In genomic region chr5:53067641-53068040, GRCh38 we compare ENCODE assay signal across 15 cellular contexts.
"Had no signal": no experiment of that assay in that cellular context is flagged by ENCODE, and none has a peak within 500 bp of the region (broad histone marks: within the 10 kb centered on the region; RNA-seq: fewer than 3 reads in every experiment).

No MANE protein-coding gene starts in this region.

- H3K27me3 ChIP-seq: stomach, uterus had no signal

- H3K27ac Mint-ChIP-seq: activated CD8-positive, alpha-beta memory T cell treated with anti-CD3 and anti-CD28 coated beads, Interleukin-2, amount 10 ng/mL, durations not matched to agents 7 days and 5 days; activated naive CD8-positive, alpha-beta T cell treated with anti-CD3 and anti-CD28 coated beads for 36 hours; activated T-cell treated with anti-CD3 and anti-CD28 coated beads, Interleukin-2, amount 50 U/mL, for 24 hours; dendritic cell treated with granulocyte-macrophage colony-stimulating factor and Interleukin-4, amounts not matched to agents 40 ng/mL and 50 ng/mL, for 4 days; T-helper 17 cell had no signal

- ATAC-seq: activated CD4-positive, CD25-positive, alpha-beta regulatory T cell treated with anti-CD3 and anti-CD28 coated beads, Interleukin-2, amount 50 U/mL, for 24 hours; activated CD8-positive, alpha-beta memory T cell treated with anti-CD3 and anti-CD28 coated beads, Interleukin-2, amount 10 ng/mL, durations not matched to agents 7 days and 5 days; esophagus mucosa; left ventricle myocardium superior; T-helper 17 cell had no signal

- H3K4me1 ChIP-seq: stomach, uterus had no signal

- H3K4me3 ChIP-seq: stomach, uterus had no signal

- H3K4me3 Mint-ChIP-seq: activated CD8-positive, alpha-beta memory T cell treated with anti-CD3 and anti-CD28 coated beads, Interleukin-2, amount 10 ng/mL, durations not matched to agents 7 days and 5 days; activated naive CD8-positive, alpha-beta T cell treated with anti-CD3 and anti-CD28 coated beads for 36 hours; activated T-cell treated with anti-CD3 and anti-CD28 coated beads, Interleukin-2, amount 50 U/mL, for 24 hours; dendritic cell treated with granulocyte-macrophage colony-stimulating factor and Interleukin-4, amounts not matched to agents 40 ng/mL and 50 ng/mL, for 4 days; T-helper 17 cell had no signal

- H3K9me3 ChIP-seq: stomach, uterus had no signal

- DNase-seq: activated CD4-positive, alpha-beta T cell treated with anti-CD3 and anti-CD28 coated beads, Interleukin-2, amount 50 U/mL, for 48 hours; activated CD8-positive, alpha-beta memory T cell treated with anti-CD3 and anti-CD28 coated beads, Interleukin-2, amount 10 ng/mL, durations not matched to agents 7 days and 5 days; activated effector memory CD4-positive, alpha-beta T cell treated with anti-CD3 and anti-CD28 coated beads, Interleukin-2, amount 50 U/mL, for 16 hours; activated naive CD8-positive, alpha-beta T cell treated with anti-CD3 and anti-CD28 coated beads for 36 hours; activated T-cell treated with anti-CD3 and anti-CD28 coated beads, Interleukin-2, amount 50 U/mL, for 24 hours; aorta; kidney; left ventricle myocardium superior; stimulated activated CD4-positive, alpha-beta T cell treated with anti-CD3 and anti-CD28 coated beads, Interleukin-4, amount 100 ng/mL, for 1 hour; stomach; T-helper 17 cell; uterus had no signal

- H3K9me3 Mint-ChIP-seq: activated naive CD8-positive, alpha-beta T cell treated with anti-CD3 and anti-CD28 coated beads for 36 hours; activated T-cell treated with anti-CD3 and anti-CD28 coated beads, Interleukin-2, amount 50 U/mL, for 24 hours; dendritic cell treated with granulocyte-macrophage colony-stimulating factor and Interleukin-4, amounts not matched to agents 40 ng/mL and 50 ng/mL, for 4 days had no signal

- H3K27me3 Mint-ChIP-seq: activated CD8-positive, alpha-beta memory T cell treated with anti-CD3 and anti-CD28 coated beads, Interleukin-2, amount 10 ng/mL, durations not matched to agents 7 days and 5 days; activated T-cell treated with anti-CD3 and anti-CD28 coated beads, Interleukin-2, amount 50 U/mL, for 24 hours; dendritic cell treated with granulocyte-macrophage colony-stimulating factor and Interleukin-4, amounts not matched to agents 40 ng/mL and 50 ng/mL, for 4 days; T-helper 17 cell had no signal

- H3K36me3 Mint-ChIP-seq: activated naive CD8-positive, alpha-beta T cell treated with anti-CD3 and anti-CD28 coated beads for 36 hours had no signal

- FAIRE-seq: kidney had no signal

- H3K36me3 ChIP-seq: uterus had no signal

- H3K27ac ChIP-seq: stomach, uterus had no signal
